ENCODE assay signal across 11 cellular contexts in the genomic region with DNA sequence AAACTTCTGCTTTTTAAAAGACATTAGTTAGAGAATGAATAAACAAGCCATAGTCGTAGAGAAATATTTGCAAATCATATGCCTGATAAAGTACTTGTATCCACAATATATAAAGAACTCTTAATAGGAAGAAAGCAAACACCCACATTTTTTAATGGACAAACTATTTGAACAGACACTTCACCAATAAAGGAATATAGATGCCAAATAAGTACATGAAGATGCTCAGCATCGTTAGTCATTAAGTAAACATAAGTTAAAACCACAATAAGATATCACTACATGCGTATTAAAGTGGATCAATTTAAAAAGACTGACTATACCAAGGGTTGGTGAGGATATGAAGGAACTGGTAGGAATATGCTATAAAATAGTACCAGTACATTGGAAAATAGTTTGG.
"Had no signal": no experiment of that assay in that cellular context is flagged by ENCODE, and none has a peak within 500 bp of the region (broad histone marks: within the 10 kb centered on the region; RNA-seq: fewer than 3 reads in every experiment).

No MANE protein-coding gene starts in this region.

- H3K36me3 ChIP-seq: HAP-1 had no signal

- H3K4me2 ChIP-seq: KMS-11 had no signal

- DNase-seq: GM23248, GOT3, H7, HFFc6, IMR-90, KBM-7 had no signal

- H3K4me3 ChIP-seq: GM23248, HAP-1 had no signal

- FAIRE-seq: HepG2 had no signal

- H3K27ac ChIP-seq: GM23248, HL-60, KMS-11 had no signal

- H3K9me3 ChIP-seq: HAP-1 had no signal

- H3K9ac ChIP-seq: GM23248, KMS-11 had no signal

- H2AFZ ChIP-seq: GM23248 had no signal

- ATAC-seq: HCT116, HepG2 had no signal

- H3K4me1 ChIP-seq: HAP-1 had no signal
